24 cellular contexts compared by ENCODE assay signal in the genomic region with DNA sequence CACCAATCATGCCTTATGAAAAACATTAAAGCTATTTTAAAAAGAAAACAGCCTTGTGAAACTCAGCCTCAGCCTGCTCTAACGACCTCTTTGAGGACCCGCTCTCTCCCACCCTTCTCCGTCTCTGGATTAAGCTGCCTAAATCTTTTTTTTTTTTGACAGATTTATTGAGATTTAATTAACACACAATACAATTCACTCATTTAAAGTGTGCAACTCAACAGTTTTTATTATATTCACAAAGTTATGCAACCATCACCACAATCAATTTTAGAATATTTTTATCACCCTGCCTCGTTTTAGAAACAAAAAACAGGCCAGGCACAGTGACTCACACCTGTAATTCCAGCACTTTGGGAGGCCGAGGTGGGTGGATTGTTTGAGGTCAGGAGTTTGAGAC. TPM values are rescaled to one million over a fixed set of nuclear protein-coding genes. Genes with fewer than 3 reads are reported as not detected.
"Had no signal": no experiment of that assay in that cellular context is flagged by ENCODE, and none has a peak within 500 bp of the region (broad histone marks: within the 10 kb centered on the region; RNA-seq: fewer than 3 reads in every experiment).

No MANE protein-coding gene starts in this region.

- H3K4me2 ChIP-seq: KMS-11 had no signal

- H3K9ac ChIP-seq: KMS-11 had no signal

- H3K4me1 ChIP-seq: ascending aorta had no signal

- DNase-seq: activated B cell treated with CpG ODN at 0.5 μM for 24 hours; activated CD4-positive, alpha-beta T cell treated with anti-CD3 and anti-CD28 coated beads for 1 hour; activated CD4-positive, alpha-beta T cell treated with anti-CD3 and anti-CD28 coated beads, Interleukin-2, amount 10 ng/mL, durations not matched to agents 24 days and 14 days; activated CD4-positive, alpha-beta T cell treated with anti-CD3 and anti-CD28 coated beads, Interleukin-2, amount 50 U/mL, for 48 hours; activated CD8-positive, alpha-beta memory T cell treated with anti-CD3 and anti-CD28 coated beads, Interleukin-2, amount 10 ng/mL, durations not matched to agents 7 days and 5 days; activated effector memory CD4-positive, alpha-beta T cell treated with Interleukin-2 at 50 U/mL for 16 hours; activated naive CD4-positive, alpha-beta T cell; activated T-cell treated with anti-CD3 and anti-CD28 coated beads, Interleukin-2, amount 50 U/mL, for 24 hours; amniotic stem cell; NCI-H1048; NCI-H1417; NCI-H2029; NCI-H2107; NCI-H2171 treated with DMSO at 0.1 percent for 48 hours; NCI-H345; NCI-H510A; NCI-H526 treated with DMSO at 0.1 percent for 48 hours; NCI-H82; Peyer's patch; SHP77 treated with DMSO at 0.1 percent for 48 hours; T-helper 2 cell; T1000 had no signal

- H3K27me3 ChIP-seq: ascending aorta, Peyer's patch had no signal

- H3K27ac ChIP-seq: ascending aorta, KMS-11, Peyer's patch had no signal

- H3K4me3 ChIP-seq: ascending aorta, Peyer's patch had no signal

- ATAC-seq: activated CD8-positive, alpha-beta memory T cell treated with anti-CD3 and anti-CD28 coated beads, Interleukin-2, amount 10 ng/mL, durations not matched to agents 7 days and 5 days had no signal

- H3K9me3 ChIP-seq: ascending aorta, Peyer's patch had no signal

RNA-seq across cellular contexts. Expression of a gene that starts 8.4 kb away (rescaled TPM):
- total RNA-seq: activated B cell treated with CpG ODN at 0.5 μM for 24 hours had no signal

RNA-seq across cellular contexts. Expression of a gene that starts 23.3 kb away (rescaled TPM):
- total RNA-seq: activated CD4-positive, alpha-beta T cell treated with anti-CD3 and anti-CD28 coated beads, Interleukin-2, amount 10 ng/mL, durations not matched to agents 24 days and 14 days; activated CD8-positive, alpha-beta memory T cell treated with anti-CD3 and anti-CD28 coated beads, Interleukin-2, amount 10 ng/mL, durations not matched to agents 7 days and 5 days had no signal
